In the genomic region with DNA sequence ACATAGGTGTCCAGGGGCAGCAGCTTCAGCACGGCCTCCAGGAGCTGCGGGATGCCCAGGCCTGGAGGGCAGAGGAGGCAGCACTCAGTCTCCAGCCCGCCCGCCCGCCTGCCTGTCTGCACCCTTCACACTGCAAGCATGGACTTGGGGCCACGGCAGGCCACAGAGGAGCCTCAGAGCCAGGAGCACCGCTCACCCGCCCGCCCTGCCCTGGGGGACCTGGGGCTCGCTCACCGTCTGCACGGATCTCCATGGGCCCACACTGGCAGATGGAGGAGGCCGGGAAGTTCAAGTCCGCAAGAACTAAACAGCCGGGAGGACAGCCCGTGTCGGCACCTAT, we compare ENCODE assay signal across 1 cellular context.
TF ChIP-seq lines count a peak whose summit lies in the region.

No MANE protein-coding gene starts in this region.

TF ChIP-seq in HCT116, 20 proteins besides CTCF, POLR2A, EP300 and RAD21 (continued from another document):
- TF ChIP-seq POLR2AphosphoS5 (IDR thresholded peaks at IDR 0.05; ENCODE audit: low read depth, low read length) (no peak), SRF (IDR thresholded peaks at IDR 0.05; ENCODE audit: low read depth) (no peak), SIN3A (IDR thresholded peaks at IDR 0.05; ENCODE audit: low read depth) (no peak), CBX3 (IDR thresholded peaks at IDR 0.05; ENCODE audit: low read depth) (no peak), EGR1 (IDR thresholded peaks at IDR 0.05; ENCODE audit: low read depth) (no peak), SP1 (IDR thresholded peaks at IDR 0.05; ENCODE audit: low read depth) (no peak), JUND (IDR thresholded peaks at IDR 0.05) (no peak), EZH2phosphoT487 (IDR thresholded peaks at IDR 0.05; ENCODE audit: borderline replicate concordance) (no peak), YY1 (IDR thresholded peaks at IDR 0.05; ENCODE audit: extremely low read depth, insufficient replicate concordance, low read depth, low read length) (no peak)
- TF ChIP-seq, protein P1, sequence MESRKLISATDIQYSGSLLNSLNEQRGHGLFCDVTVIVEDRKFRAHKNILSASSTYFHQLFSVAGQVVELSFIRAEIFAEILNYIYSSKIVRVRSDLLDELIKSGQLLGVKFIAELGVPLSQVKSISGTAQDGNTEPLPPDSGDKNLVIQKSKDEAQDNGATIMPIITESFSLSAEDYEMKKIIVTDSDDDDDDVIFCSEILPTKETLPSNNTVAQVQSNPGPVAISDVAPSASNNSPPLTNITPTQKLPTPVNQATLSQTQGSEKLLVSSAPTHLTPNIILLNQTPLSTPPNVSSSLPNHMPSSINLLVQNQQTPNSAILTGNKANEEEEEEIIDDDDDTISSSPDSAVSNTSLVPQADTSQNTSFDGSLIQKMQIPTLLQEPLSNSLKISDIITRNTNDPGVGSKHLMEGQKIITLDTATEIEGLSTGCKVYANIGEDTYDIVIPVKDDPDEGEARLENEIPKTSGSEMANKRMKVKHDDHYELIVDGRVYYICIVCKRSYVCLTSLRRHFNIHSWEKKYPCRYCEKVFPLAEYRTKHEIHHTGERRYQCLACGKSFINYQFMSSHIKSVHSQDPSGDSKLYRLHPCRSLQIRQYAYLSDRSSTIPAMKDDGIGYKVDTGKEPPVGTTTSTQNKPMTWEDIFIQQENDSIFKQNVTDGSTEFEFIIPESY (IDR thresholded peaks at IDR 0.05; ENCODE audit: extremely low read depth, insufficient replicate concordance, low read length), result no peak
